1 cellular context compared by ENCODE assay signal in the genomic region with DNA sequence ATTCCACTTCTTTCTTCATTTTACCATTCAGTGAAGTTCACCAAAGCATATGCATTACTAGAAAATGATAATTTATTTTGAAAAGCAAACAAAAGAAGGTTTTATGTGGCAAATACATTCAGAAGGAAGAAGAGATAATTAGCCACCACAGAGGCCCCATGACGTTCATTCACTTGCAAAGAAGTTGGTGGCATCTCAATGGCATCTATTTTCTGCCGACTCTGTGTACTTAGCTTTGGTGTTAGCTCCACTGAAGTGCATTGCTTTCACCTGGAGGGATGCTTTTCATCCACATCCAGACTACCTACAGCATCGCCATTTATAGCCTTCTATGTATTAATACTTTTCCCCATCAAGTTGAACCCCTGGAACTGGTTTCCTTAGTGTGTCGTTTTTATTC.
TF ChIP-seq lines count a peak whose summit lies in the region.

No MANE protein-coding gene starts in this region.

TF ChIP-seq in GM23338, 12 proteins besides CTCF, POLR2A, EP300 and RAD21 (continued from another document):
- TF ChIP-seq, protein P1, sequence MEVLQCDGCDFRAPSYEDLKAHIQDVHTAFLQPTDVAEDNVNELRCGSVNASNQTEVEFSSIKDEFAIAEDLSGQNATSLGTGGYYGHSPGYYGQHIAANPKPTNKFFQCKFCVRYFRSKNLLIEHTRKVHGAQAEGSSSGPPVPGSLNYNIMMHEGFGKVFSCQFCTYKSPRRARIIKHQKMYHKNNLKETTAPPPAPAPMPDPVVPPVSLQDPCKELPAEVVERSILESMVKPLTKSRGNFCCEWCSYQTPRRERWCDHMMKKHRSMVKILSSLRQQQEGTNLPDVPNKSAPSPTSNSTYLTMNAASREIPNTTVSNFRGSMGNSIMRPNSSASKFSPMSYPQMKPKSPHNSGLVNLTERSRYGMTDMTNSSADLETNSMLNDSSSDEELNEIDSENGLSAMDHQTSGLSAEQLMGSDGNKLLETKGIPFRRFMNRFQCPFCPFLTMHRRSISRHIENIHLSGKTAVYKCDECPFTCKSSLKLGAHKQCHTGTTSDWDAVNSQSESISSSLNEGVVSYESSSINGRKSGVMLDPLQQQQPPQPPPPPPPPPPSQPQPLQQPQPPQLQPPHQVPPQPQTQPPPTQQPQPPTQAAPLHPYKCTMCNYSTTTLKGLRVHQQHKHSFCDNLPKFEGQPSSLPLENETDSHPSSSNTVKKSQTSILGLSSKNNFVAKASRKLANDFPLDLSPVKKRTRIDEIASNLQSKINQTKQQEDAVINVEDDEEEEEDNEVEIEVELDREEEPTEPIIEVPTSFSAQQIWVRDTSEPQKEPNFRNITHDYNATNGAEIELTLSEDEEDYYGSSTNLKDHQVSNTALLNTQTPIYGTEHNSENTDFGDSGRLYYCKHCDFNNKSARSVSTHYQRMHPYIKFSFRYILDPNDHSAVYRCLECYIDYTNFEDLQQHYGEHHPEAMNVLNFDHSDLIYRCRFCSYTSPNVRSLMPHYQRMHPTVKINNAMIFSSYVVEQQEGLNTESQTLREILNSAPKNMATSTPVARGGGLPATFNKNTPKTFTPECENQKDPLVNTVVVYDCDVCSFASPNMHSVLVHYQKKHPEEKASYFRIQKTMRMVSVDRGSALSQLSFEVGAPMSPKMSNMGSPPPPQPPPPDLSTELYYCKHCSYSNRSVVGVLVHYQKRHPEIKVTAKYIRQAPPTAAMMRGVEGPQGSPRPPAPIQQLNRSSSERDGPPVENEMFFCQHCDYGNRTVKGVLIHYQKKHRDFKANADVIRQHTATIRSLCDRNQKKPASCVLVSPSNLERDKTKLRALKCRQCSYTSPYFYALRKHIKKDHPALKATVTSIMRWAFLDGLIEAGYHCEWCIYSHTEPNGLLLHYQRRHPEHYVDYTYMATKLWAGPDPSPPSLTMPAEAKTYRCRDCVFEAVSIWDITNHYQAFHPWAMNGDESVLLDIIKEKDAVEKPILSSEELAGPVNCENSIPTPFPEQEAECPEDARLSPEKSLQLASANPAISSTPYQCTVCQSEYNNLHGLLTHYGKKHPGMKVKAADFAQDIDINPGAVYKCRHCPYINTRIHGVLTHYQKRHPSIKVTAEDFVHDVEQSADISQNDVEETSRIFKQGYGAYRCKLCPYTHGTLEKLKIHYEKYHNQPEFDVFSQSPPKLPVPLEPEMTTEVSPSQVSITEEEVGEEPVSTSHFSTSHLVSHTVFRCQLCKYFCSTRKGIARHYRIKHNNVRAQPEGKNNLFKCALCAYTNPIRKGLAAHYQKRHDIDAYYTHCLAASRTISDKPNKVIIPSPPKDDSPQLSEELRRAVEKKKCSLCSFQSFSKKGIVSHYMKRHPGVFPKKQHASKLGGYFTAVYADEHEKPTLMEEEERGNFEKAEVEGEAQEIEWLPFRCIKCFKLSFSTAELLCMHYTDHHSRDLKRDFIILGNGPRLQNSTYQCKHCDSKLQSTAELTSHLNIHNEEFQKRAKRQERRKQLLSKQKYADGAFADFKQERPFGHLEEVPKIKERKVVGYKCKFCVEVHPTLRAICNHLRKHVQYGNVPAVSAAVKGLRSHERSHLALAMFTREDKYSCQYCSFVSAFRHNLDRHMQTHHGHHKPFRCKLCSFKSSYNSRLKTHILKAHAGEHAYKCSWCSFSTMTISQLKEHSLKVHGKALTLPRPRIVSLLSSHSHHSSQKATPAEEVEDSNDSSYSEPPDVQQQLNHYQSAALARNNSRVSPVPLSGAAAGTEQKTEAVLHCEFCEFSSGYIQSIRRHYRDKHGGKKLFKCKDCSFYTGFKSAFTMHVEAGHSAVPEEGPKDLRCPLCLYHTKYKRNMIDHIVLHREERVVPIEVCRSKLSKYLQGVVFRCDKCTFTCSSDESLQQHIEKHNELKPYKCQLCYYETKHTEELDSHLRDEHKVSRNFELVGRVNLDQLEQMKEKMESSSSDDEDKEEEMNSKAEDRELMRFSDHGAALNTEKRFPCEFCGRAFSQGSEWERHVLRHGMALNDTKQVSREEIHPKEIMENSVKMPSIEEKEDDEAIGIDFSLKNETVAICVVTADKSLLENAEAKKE (CRISPR knock-in tag; IDR thresholded peaks at IDR 0.05) = peak; percentile 93
- TF ChIP-seq, protein P2, sequence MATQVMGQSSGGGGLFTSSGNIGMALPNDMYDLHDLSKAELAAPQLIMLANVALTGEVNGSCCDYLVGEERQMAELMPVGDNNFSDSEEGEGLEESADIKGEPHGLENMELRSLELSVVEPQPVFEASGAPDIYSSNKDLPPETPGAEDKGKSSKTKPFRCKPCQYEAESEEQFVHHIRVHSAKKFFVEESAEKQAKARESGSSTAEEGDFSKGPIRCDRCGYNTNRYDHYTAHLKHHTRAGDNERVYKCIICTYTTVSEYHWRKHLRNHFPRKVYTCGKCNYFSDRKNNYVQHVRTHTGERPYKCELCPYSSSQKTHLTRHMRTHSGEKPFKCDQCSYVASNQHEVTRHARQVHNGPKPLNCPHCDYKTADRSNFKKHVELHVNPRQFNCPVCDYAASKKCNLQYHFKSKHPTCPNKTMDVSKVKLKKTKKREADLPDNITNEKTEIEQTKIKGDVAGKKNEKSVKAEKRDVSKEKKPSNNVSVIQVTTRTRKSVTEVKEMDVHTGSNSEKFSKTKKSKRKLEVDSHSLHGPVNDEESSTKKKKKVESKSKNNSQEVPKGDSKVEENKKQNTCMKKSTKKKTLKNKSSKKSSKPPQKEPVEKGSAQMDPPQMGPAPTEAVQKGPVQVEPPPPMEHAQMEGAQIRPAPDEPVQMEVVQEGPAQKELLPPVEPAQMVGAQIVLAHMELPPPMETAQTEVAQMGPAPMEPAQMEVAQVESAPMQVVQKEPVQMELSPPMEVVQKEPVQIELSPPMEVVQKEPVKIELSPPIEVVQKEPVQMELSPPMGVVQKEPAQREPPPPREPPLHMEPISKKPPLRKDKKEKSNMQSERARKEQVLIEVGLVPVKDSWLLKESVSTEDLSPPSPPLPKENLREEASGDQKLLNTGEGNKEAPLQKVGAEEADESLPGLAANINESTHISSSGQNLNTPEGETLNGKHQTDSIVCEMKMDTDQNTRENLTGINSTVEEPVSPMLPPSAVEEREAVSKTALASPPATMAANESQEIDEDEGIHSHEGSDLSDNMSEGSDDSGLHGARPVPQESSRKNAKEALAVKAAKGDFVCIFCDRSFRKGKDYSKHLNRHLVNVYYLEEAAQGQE (IDR thresholded peaks at IDR 0.05; ENCODE audit: unreplicated experiment) = no peak
- no peak for TF ChIP-seq ZNF331 (CRISPR knock-in tag; IDR thresholded peaks at IDR 0.05; ENCODE audit: low read depth)
- peak; percentile 22; the same call in 1 of the 2 replicates for TF ChIP-seq CREB1 (CRISPR knock-in tag; IDR thresholded peaks at IDR 0.05; ENCODE audit: low read depth)
